8 cellular contexts compared by ENCODE assay signal in genomic region chr7:22576941-22577927, GRCh38.
DNase-seq lines count a peak whose midpoint lies in the region; ATAC-seq and TF ChIP-seq lines count a peak whose summit lies in the region.

No MANE protein-coding gene starts in this region.

- no CpG with 5 or more reads among the region's 11 CpGs for WGBS in trophoblast cell (ENCODE audit: extremely low coverage, insufficient coverage, insufficient read length)

- H4K8ac ChIP-seq in trophoblast cell (ENCODE audit: low read depth, low read length): no peak overlapping the region

- no peak overlapping the region for H3K14ac ChIP-seq in trophoblast cell (ENCODE audit: low read length)

- H3K79me1 ChIP-seq in trophoblast cell (ENCODE audit: low read length): peaks cover 21% of the 10 kb centered on the region

- H3K4ac ChIP-seq in trophoblast cell (ENCODE audit: low read depth, low read length): no peak overlapping the region

- no peak overlapping the region for H3K23ac ChIP-seq in trophoblast cell (ENCODE audit: low read length)

- ATAC-seq in RWPE2 (ENCODE audit: low read depth) (peak; percentile 76), GM19463 (IDR thresholded peaks at IDR 0.05; ENCODE audit: unreplicated experiment) (no peak), GM18868 (IDR thresholded peaks at IDR 0.05; ENCODE audit: unreplicated experiment) (no peak)

- peak overlapping the region; percentile 98 for H3K27ac ChIP-seq in RWPE2 (ENCODE audit: poor library complexity, severe bottlenecking)
- peak overlapping the region; percentile 65 for H3K27ac ChIP-seq in trophoblast cell (ENCODE audit: low read depth, low read length)

- DNase-seq in CD14-positive monocyte (ENCODE audit: low spot score) (no peak), RWPE2 (ENCODE audit: low spot score) (no peak), fibroblast of villous mesenchyme (ENCODE audit: low read depth) (peak; percentile 100), trophoblast cell (peak; percentile 73 to 88), NCI-H2029 treated with DMSO at 0.1 percent for 48 hours (lab: John Stamatoyannopoulos, UW) (no peak), NCI-H2081 treated with DMSO at 0.1 percent for 48 hours (lab: John Stamatoyannopoulos, UW) (no peak)

- peak overlapping the region; percentile 79 for H2BK5ac ChIP-seq in trophoblast cell (ENCODE audit: low read depth, low read length, poor library complexity)

- peaks cover 2% of the 10 kb centered on the region for H3K79me2 ChIP-seq in trophoblast cell (ENCODE audit: control insufficient read depth, insufficient read depth, low read length, poor library complexity)

- peaks cover 56% of the 10 kb centered on the region for H3K4me1 Mint-ChIP-seq in CD14-positive monocyte

- peaks cover 0 to 1% of the 10 kb centered on the region in 2 donors for H3K36me3 Mint-ChIP-seq in CD14-positive monocyte

- peak overlapping the region; percentile 19 for H3K4me2 ChIP-seq in trophoblast cell (ENCODE audit: low read length)

- H4K91ac ChIP-seq in trophoblast cell (ENCODE audit: low read depth, low read length): peak overlapping the region; percentile 56

- no peak overlapping the region for H3K18ac ChIP-seq in trophoblast cell (ENCODE audit: low read length)

- no peak overlapping the region for H4K12ac ChIP-seq in trophoblast cell (ENCODE audit: low read depth, low read length)

- no peak overlapping the region for H2AFZ ChIP-seq in trophoblast cell (ENCODE audit: insufficient read depth, low read length, poor library complexity)

- H3K4me3 Mint-ChIP-seq in CD14-positive monocyte: peak overlapping the region in 1 of 2 donors; percentile 50

- H2BK120ac ChIP-seq in trophoblast cell (ENCODE audit: insufficient read depth, low read length, poor library complexity): peak overlapping the region; percentile 26

- no peak overlapping the region for H2BK12ac ChIP-seq in trophoblast cell (ENCODE audit: low read length)

- peak overlapping the region; percentile 43 to 92 (median 87) for H3K27ac Mint-ChIP-seq in CD14-positive monocyte

- H3K27me3 ChIP-seq in RWPE2 (ENCODE audit: insufficient read depth, poor library complexity, severe bottlenecking) (no peaks in the 10 kb centered on the region), trophoblast cell (ENCODE audit: insufficient read depth, low read length) (no peaks in the 10 kb centered on the region)

- no peak overlapping the region for H2AK5ac ChIP-seq in trophoblast cell (ENCODE audit: low read length)

- peaks cover 1 to 11% (median 7%) of the 10 kb centered on the region in 3 donors for H3K27me3 Mint-ChIP-seq in CD14-positive monocyte (ENCODE audit: low read depth in 3 of 3)

- H3K36me3 ChIP-seq in RWPE2 (ENCODE audit: low read depth) (no peaks in the 10 kb centered on the region), trophoblast cell (ENCODE audit: control insufficient read depth in 1 of 2, insufficient read depth in 2 of 2, low read length in 2 of 2) (no peaks in the 10 kb centered on the region)

- peaks cover 0 to 5% (median 0%) of the 10 kb centered on the region in 7 donors for H3K9me3 Mint-ChIP-seq in CD14-positive monocyte

- intact Hi-C loops in CD14-positive monocyte (cut with micrococcal nuclease): no loop called here

- TF ChIP-seq CTCF in CD14-positive monocyte (IDR thresholded peaks at IDR 0.05) (no peak), RWPE2 (IDR thresholded peaks at IDR 0.05; ENCODE audit: poor library complexity, severe bottlenecking) (no peak), fibroblast of villous mesenchyme (IDR thresholded peaks at IDR 0.05; ENCODE audit: insufficient read depth, low read depth, low read length) (no peak)

- H3K4me3 ChIP-seq in RWPE2 (ENCODE audit: severe bottlenecking) (no peak overlapping the region), fibroblast of villous mesenchyme (ENCODE audit: low read depth, low read length) (no peak overlapping the region), trophoblast cell (ENCODE audit: low read depth, low read length) (no peak overlapping the region)

- peaks cover 34% of the 10 kb centered on the region for H3K4me1 ChIP-seq in RWPE2 (ENCODE audit: insufficient read depth, poor library complexity, severe bottlenecking)
- H3K4me1 ChIP-seq in trophoblast cell (ENCODE audit: control insufficient read depth in 1 of 2, insufficient read depth in 2 of 2, low read length in 2 of 2): peaks cover 14 to 21% of the 10 kb centered on the region in 2 experiments

- H3K9me3 ChIP-seq in RWPE2 (ENCODE audit: severe bottlenecking) (no peaks in the 10 kb centered on the region), trophoblast cell (ENCODE audit: insufficient read depth, low read depth, low read length) (no peaks in the 10 kb centered on the region)

- H3K9ac ChIP-seq in trophoblast cell (ENCODE audit: low read length): peak overlapping the region; percentile 43

Comparison
In these comparisons a context has a peak if more than half of its experiments do, and no peak if none do; other contexts are left out.
1. DNase-seq: peak in fibroblast of villous mesenchyme (single experiment) and trophoblast cell (2 of 2); none in CD14-positive monocyte (single experiment), RWPE2 (single experiment), NCI-H2029 treated with DMSO at 0.1 percent for 48 hours (single experiment) and NCI-H2081 treated with DMSO at 0.1 percent for 48 hours (single experiment).